25 cellular contexts compared by ENCODE assay signal in genomic region chr4:100014616-100015015, GRCh38.
"Had no signal": no experiment of that assay in that cellular context is flagged by ENCODE, and none has a peak within 500 bp of the region (broad histone marks: within the 10 kb centered on the region; RNA-seq: fewer than 3 reads in every experiment).

No MANE protein-coding gene starts in this region.

- H3K36me3 Mint-ChIP-seq: activated naive CD4-positive, alpha-beta T cell treated with anti-CD3 and anti-CD28 coated beads, Interleukin-2, amount 50 U/mL, for 72 hours; naive B cell; stimulated activated effector memory CD8-positive, alpha-beta T cell treated with anti-CD3 and anti-CD28 coated beads, Interleukin-12 subunit alpha, Interleukin-12 subunit beta, amount 100 ng/mL, for 72 hours; type B pancreatic cell had no signal

- H3K27ac Mint-ChIP-seq: activated naive CD4-positive, alpha-beta T cell treated with anti-CD3 and anti-CD28 coated beads, Interleukin-2, amount 50 U/mL, for 72 hours; activated T-cell treated with anti-CD3 and anti-CD28 coated beads, Interleukin-2, amount 50 U/mL, for 72 hours; dendritic cell treated with granulocyte-macrophage colony-stimulating factor and Interleukin-4, amounts not matched to agents 40 ng/mL and 50 ng/mL, for 4 days; endodermal cell; nephron progenitor cell; progenitor cell of endocrine pancreas; stimulated activated effector memory CD8-positive, alpha-beta T cell treated with anti-CD3 and anti-CD28 coated beads, Interleukin-12 subunit alpha, Interleukin-12 subunit beta, amount 100 ng/mL, for 72 hours; stimulated activated naive CD8-positive, alpha-beta T cell treated with anti-CD3 and anti-CD28 coated beads, Interleukin-15, Interleukin-2, amounts not matched to agents 100 ng/mL and 50 ng/mL, for 24 hours; type B pancreatic cell had no signal

- DNase-seq: activated CD4-positive, alpha-beta T cell treated with anti-CD3 and anti-CD28 coated beads for 4 hours; activated CD4-positive, alpha-beta T cell treated with anti-CD3 and anti-CD28 coated beads, Interleukin-2, amount 50 U/mL, for 4 hours; activated CD4-positive, CD25-positive, alpha-beta regulatory T cell; activated naive CD4-positive, alpha-beta T cell; activated T-cell treated with anti-CD3 and anti-CD28 coated beads for 4 hours; activated T-cell treated with anti-CD3 and anti-CD28 coated beads, Interleukin-2, amount 50 U/mL, for 72 hours; anterior cingulate cortex; endodermal cell; foreskin melanocyte; left ventricle myocardium inferior; naive B cell; nephron progenitor cell; retina; stimulated activated CD4-positive, alpha-beta T cell treated with anti-CD3 and anti-CD28 coated beads, Interleukin-12 subunit alpha, Interleukin-12 subunit beta, amount 100 ng/mL, for 4 hours; stimulated activated CD4-positive, alpha-beta T cell treated with anti-CD3 and anti-CD28 coated beads, Interleukin-4, amount 100 ng/mL, for 24 hours; uterus had no signal

- H3K4me3 Mint-ChIP-seq: activated T-cell treated with anti-CD3 and anti-CD28 coated beads, Interleukin-2, amount 50 U/mL, for 72 hours; central memory CD8-positive, alpha-beta T cell; dendritic cell treated with granulocyte-macrophage colony-stimulating factor and Interleukin-4, amounts not matched to agents 40 ng/mL and 50 ng/mL, for 4 days; endodermal cell; naive B cell; nephron progenitor cell; stimulated activated effector memory CD8-positive, alpha-beta T cell treated with anti-CD3 and anti-CD28 coated beads, Interleukin-12 subunit alpha, Interleukin-12 subunit beta, amount 100 ng/mL, for 72 hours; stimulated activated naive CD8-positive, alpha-beta T cell treated with anti-CD3 and anti-CD28 coated beads, Interleukin-15, Interleukin-2, amounts not matched to agents 100 ng/mL and 50 ng/mL, for 24 hours; type B pancreatic cell had no signal

- H3K27me3 Mint-ChIP-seq: dendritic cell treated with granulocyte-macrophage colony-stimulating factor and Interleukin-4, amounts not matched to agents 40 ng/mL and 50 ng/mL, for 4 days; progenitor cell of endocrine pancreas; stimulated activated naive CD8-positive, alpha-beta T cell treated with anti-CD3 and anti-CD28 coated beads, Interleukin-15, Interleukin-2, amounts not matched to agents 100 ng/mL and 50 ng/mL, for 24 hours; type B pancreatic cell had no signal

- ATAC-seq: activated naive CD4-positive, alpha-beta T cell treated with anti-CD3 and anti-CD28 coated beads, Interleukin-2, amount 50 U/mL, for 72 hours; activated T-cell treated with anti-CD3 and anti-CD28 coated beads, Interleukin-2, amount 50 U/mL, for 72 hours; esophagus mucosa; sciatic nerve; stimulated activated effector memory CD8-positive, alpha-beta T cell treated with anti-CD3 and anti-CD28 coated beads, Interleukin-12 subunit alpha, Interleukin-12 subunit beta, amount 100 ng/mL, for 72 hours had no signal

- H3K9me3 Mint-ChIP-seq: activated naive CD4-positive, alpha-beta T cell treated with anti-CD3 and anti-CD28 coated beads, Interleukin-2, amount 50 U/mL, for 72 hours; activated T-cell treated with anti-CD3 and anti-CD28 coated beads, Interleukin-2, amount 50 U/mL, for 72 hours; central memory CD8-positive, alpha-beta T cell; dendritic cell treated with granulocyte-macrophage colony-stimulating factor and Interleukin-4, amounts not matched to agents 40 ng/mL and 50 ng/mL, for 4 days; endodermal cell; nephron progenitor cell; stimulated activated effector memory CD8-positive, alpha-beta T cell treated with anti-CD3 and anti-CD28 coated beads, Interleukin-12 subunit alpha, Interleukin-12 subunit beta, amount 100 ng/mL, for 72 hours; stimulated activated naive CD8-positive, alpha-beta T cell treated with anti-CD3 and anti-CD28 coated beads, Interleukin-15, Interleukin-2, amounts not matched to agents 100 ng/mL and 50 ng/mL, for 24 hours; type B pancreatic cell had no signal

- H3K4me1 Mint-ChIP-seq: central memory CD8-positive, alpha-beta T cell; endodermal cell; naive B cell; nephron progenitor cell; stimulated activated effector memory CD8-positive, alpha-beta T cell treated with anti-CD3 and anti-CD28 coated beads, Interleukin-12 subunit alpha, Interleukin-12 subunit beta, amount 100 ng/mL, for 72 hours had no signal
